Comparison of ENCODE assay signal across 14 cellular contexts in genomic region chr5:17113174-17113941, GRCh38.
A peak's percentile ranks its signal among the peaks of the same experiment; 100 is the strongest.
DNase-seq lines count a peak whose midpoint lies in the region; ATAC-seq and TF ChIP-seq lines count a peak whose summit lies in the region.
"Had no signal": no experiment of that assay in that cellular context is flagged by ENCODE, and none has a peak within 500 bp of the region (broad histone marks: within the 10 kb centered on the region; RNA-seq: fewer than 3 reads in every experiment).

No MANE protein-coding gene starts in this region.

- H3K27me3 ChIP-seq in ACC112 (ENCODE audit: insufficient read depth, low read length) = no peaks in the 10 kb centered on the region
- no peaks in the 10 kb centered on the region for H3K27me3 ChIP-seq in body of pancreas
- H3K27me3 ChIP-seq in left lung = no peaks in the 10 kb centered on the region

- no peaks in the 10 kb centered on the region for H3K36me3 ChIP-seq in ACC112 (ENCODE audit: insufficient read depth, low read length)
- H3K36me3 ChIP-seq in body of pancreas (replicated peaks in 1 of 2; ENCODE audit: insufficient read depth in 1 of 2, low read depth in 2 of 2) = no peaks in the 10 kb centered on the region
- no peaks in the 10 kb centered on the region for H3K36me3 ChIP-seq in left lung
- H3K36me3 ChIP-seq: HAP-1, left ventricle myocardium inferior had no signal

- H3K4me1 ChIP-seq in ACC112 (ENCODE audit: control insufficient read depth, insufficient read depth, low read length, unreplicated experiment) (peaks cover 22% of the 10 kb centered on the region), body of pancreas (peaks cover 25% of the 10 kb centered on the region), left lung (peaks cover 0 to 24% of the 10 kb centered on the region in 2 donors)

- TF ChIP-seq CTCF in body of pancreas (IDR thresholded peaks at IDR 0.05) (no peak), left lung (IDR thresholded peaks at IDR 0.05) (no peak)

- no peak for TF ChIP-seq POLR2A in body of pancreas (IDR thresholded peaks at IDR 0.05)

- peak overlapping the region; percentile 89 for H3K27ac ChIP-seq in ACC112 (ENCODE audit: low read depth, low read length)
- H3K27ac ChIP-seq in body of pancreas = peak overlapping the region in 3 of 4 donors; percentile 63 to 73 (median 66)
- no peak overlapping the region for H3K27ac ChIP-seq in left lung
- H3K27ac ChIP-seq: left ventricle myocardium inferior had no signal

- 46 to 53% methylated on average over 9 of the region's 9 CpGs for WGBS in body of pancreas, 2 donors

- H3K4me3 ChIP-seq in ACC112 (ENCODE audit: low read depth, low read length) (peak overlapping the region; percentile 57), body of pancreas (no peak overlapping the region), left lung (no peak overlapping the region)
- H3K4me3 ChIP-seq: HAP-1, left ventricle myocardium inferior had no signal

- H2AFZ ChIP-seq in ACC112 (ENCODE audit: low read length, unreplicated experiment) = peak overlapping the region; percentile 81

- ATAC-seq in body of pancreas = peak; percentile 59
- ATAC-seq in left lung = peak; percentile 22
- ATAC-seq in HG03159 (IDR thresholded peaks at IDR 0.05; ENCODE audit: unreplicated experiment) = no peak
- ATAC-seq: activated naive CD4-positive, alpha-beta T cell treated with anti-CD3 and anti-CD28 coated beads, Interleukin-2, amount 50 U/mL, for 72 hours had no signal

- H3K79me2 ChIP-seq in ACC112 (ENCODE audit: control insufficient read depth, insufficient read depth, low read length, unreplicated experiment) = no peaks in the 10 kb centered on the region

- no peaks in the 10 kb centered on the region for H3K9me3 ChIP-seq in body of pancreas
- no peaks in the 10 kb centered on the region for H3K9me3 ChIP-seq in left lung
- H3K9me3 ChIP-seq: HAP-1, left ventricle myocardium inferior had no signal

- peak; percentile 43 for DNase-seq in H4 (ENCODE audit: low spot score)
- DNase-seq in body of pancreas = no peak
- no peak for DNase-seq in left lung
- no peak for DNase-seq in Ammon's horn (ENCODE audit: low spot score)
- DNase-seq in superior temporal gyrus (ENCODE audit: extremely low spot score) = no peak
- DNase-seq in Kasumi-1 (lab: John Stamatoyannopoulos, UW) = no peak
- DNase-seq: AML-193, left ventricle myocardium inferior, NCI-H1694, SIG-M5 had no signal

- intact Hi-C loops in body of pancreas (cut with DNase I) = no loop called here
- intact Hi-C loops in left lung (cut with DNase I) = no loop called here

Comparison
In these comparisons a context has a peak if more than half of its experiments do, and no peak if none do; other contexts are left out.
1. H3K27ac ChIP-seq: peak in ACC112 (single experiment) and body of pancreas (3 of 4); none in left lung (0 of 2).